In genomic region chr2:134290363-134290762, GRCh38 we compare ENCODE assay signal across 10 cellular contexts. TPM values are rescaled to one million over a fixed set of nuclear protein-coding genes. Genes with fewer than 3 reads are reported as not detected.
DNase-seq lines count a peak whose midpoint lies in the region; ATAC-seq and TF ChIP-seq lines count a peak whose summit lies in the region.
"Had no signal": no experiment of that assay in that cellular context is flagged by ENCODE, and none has a peak within 500 bp of the region (broad histone marks: within the 10 kb centered on the region; RNA-seq: fewer than 3 reads in every experiment).

No MANE protein-coding gene starts in this region.

- H3K4me3 Mint-ChIP-seq in activated CD8-positive, alpha-beta T cell treated with anti-CD3 and anti-CD28 coated beads, Interleukin-2, amount 10 ng/mL, durations not matched to agents 7 days and 5 days: no peak overlapping the region

- H3K27me3 ChIP-seq in suprapubic skin: no peaks in the 10 kb centered on the region
- H3K27me3 ChIP-seq: thyroid gland had no signal

- H3K27ac Mint-ChIP-seq in activated CD8-positive, alpha-beta T cell treated with anti-CD3 and anti-CD28 coated beads, Interleukin-2, amount 10 ng/mL, durations not matched to agents 7 days and 5 days: no peak overlapping the region

- DNase-seq in GF-D8 (lab: John Stamatoyannopoulos, UW) (peak; percentile 64), NCI-H2029 treated with DMSO at 0.1 percent for 48 hours (lab: John Stamatoyannopoulos, UW) (no peak), germinal center (ENCODE audit: low spot score) (no peak), suprapubic skin (ENCODE audit: low spot score in 2 of 2) (no peak), DMS53 treated with DMSO at 0.1 percent for 48 hours (lab: John Stamatoyannopoulos, UW; ENCODE audit: unreplicated experiment) (no peak)
- DNase-seq in activated CD8-positive, alpha-beta T cell treated with anti-CD3 and anti-CD28 coated beads, Interleukin-2, amount 10 ng/mL, durations not matched to agents 7 days and 5 days: peak; percentile 46
- DNase-seq: NCI-H748 treated with DMSO at 0.1 percent for 48 hours, thyroid gland had no signal

- H3K36me3 Mint-ChIP-seq in activated CD8-positive, alpha-beta T cell treated with anti-CD3 and anti-CD28 coated beads, Interleukin-2, amount 10 ng/mL, durations not matched to agents 7 days and 5 days (ENCODE audit: low read depth): peaks cover 44% of the 10 kb centered on the region

- H3K9me3 Mint-ChIP-seq in activated CD8-positive, alpha-beta T cell treated with anti-CD3 and anti-CD28 coated beads, Interleukin-2, amount 10 ng/mL, durations not matched to agents 7 days and 5 days (ENCODE audit: insufficient read depth): peaks cover under 1% of the 10 kb centered on the region

- H3K4me1 ChIP-seq in suprapubic skin: peaks cover 25% of the 10 kb centered on the region

- ATAC-seq in GM19372 (IDR thresholded peaks at IDR 0.05; ENCODE audit: low read depth, unreplicated experiment) (peak; percentile 36), HG03139 (IDR thresholded peaks at IDR 0.05; ENCODE audit: unreplicated experiment) (peak; percentile 57)
- ATAC-seq in activated CD8-positive, alpha-beta T cell treated with anti-CD3 and anti-CD28 coated beads, Interleukin-2, amount 10 ng/mL, durations not matched to agents 7 days and 5 days: peak; percentile 68

- no peak for TF ChIP-seq EP300 in suprapubic skin (IDR thresholded peaks at IDR 0.05)

- CTCF ChIA-PET in activated CD8-positive, alpha-beta T cell treated with anti-CD3 and anti-CD28 coated beads, Interleukin-2, amount 10 ng/mL, durations not matched to agents 7 days and 5 days (lab: Charles Lee): interaction anchor here (0.7 to 2.8 kb wide), 15 partner anchors 15 to 172 kb away, joined by 3 to 20 read pairs (median 4); no protein-coding TSS in a partner anchor

- no peak for TF ChIP-seq CTCF in suprapubic skin (IDR thresholded peaks at IDR 0.05)

- no peak overlapping the region for H3K4me3 ChIP-seq in suprapubic skin
- H3K4me3 ChIP-seq: thyroid gland had no signal

- H3K27ac ChIP-seq in suprapubic skin: no peak overlapping the region
- H3K27ac ChIP-seq: thyroid gland had no signal

- POLR2A ChIA-PET in activated CD8-positive, alpha-beta T cell treated with anti-CD3 and anti-CD28 coated beads, Interleukin-2, amount 10 ng/mL, durations not matched to agents 7 days and 5 days (lab: Charles Lee): interaction anchor here (0.7 to 1.5 kb wide), 4 partner anchors 9 to 331 kb away, joined by 3 to 4 read pairs (median 4); partner anchors contain the start of gene MGAT5

- H3K36me3 ChIP-seq in suprapubic skin: no peaks in the 10 kb centered on the region
- H3K36me3 ChIP-seq: thyroid gland had no signal

- TF ChIP-seq POLR2A in suprapubic skin (IDR thresholded peaks at IDR 0.05): no peak

- no peaks in the 10 kb centered on the region for H3K9me3 ChIP-seq in suprapubic skin
- H3K9me3 ChIP-seq: thyroid gland had no signal

- peaks cover 20% of the 10 kb centered on the region for H3K4me1 Mint-ChIP-seq in activated CD8-positive, alpha-beta T cell treated with anti-CD3 and anti-CD28 coated beads, Interleukin-2, amount 10 ng/mL, durations not matched to agents 7 days and 5 days (ENCODE audit: low read depth)

- H3K27me3 Mint-ChIP-seq in activated CD8-positive, alpha-beta T cell treated with anti-CD3 and anti-CD28 coated beads, Interleukin-2, amount 10 ng/mL, durations not matched to agents 7 days and 5 days (ENCODE audit: low read depth): no peaks in the 10 kb centered on the region

RNA-seq across cellular contexts. Expression of gene MGAT5, which starts 36.5 kb away (rescaled TPM):
- total RNA-seq in activated CD8-positive, alpha-beta T cell treated with anti-CD3 and anti-CD28 coated beads, Interleukin-2, amount 10 ng/mL, durations not matched to agents 7 days and 5 days: 10 to 100 TPM; 48.5 to 54.3 TPM
- total RNA-seq in suprapubic skin: 10 to 100 TPM; 16.9 to 42.1 (median 32.9) TPM

Comparison
In these comparisons a context has a peak if more than half of its experiments do, and no peak if none do; other contexts are left out.
1. DNase-seq: peak in GF-D8 (single experiment) and activated CD8-positive, alpha-beta T cell treated with anti-CD3 and anti-CD28 coated beads, Interleukin-2, amount 10 ng/mL, durations not matched to agents 7 days and 5 days (single experiment); none in NCI-H2029 treated with DMSO at 0.1 percent for 48 hours (single experiment), germinal center (single experiment), suprapubic skin (0 of 2) and DMS53 treated with DMSO at 0.1 percent for 48 hours (single experiment).
2. Peak in every context shown above with its lines, with median percentiles within 50 percentile points of each other: ATAC-seq.